22 cellular contexts compared by ENCODE assay signal in the genomic region with DNA sequence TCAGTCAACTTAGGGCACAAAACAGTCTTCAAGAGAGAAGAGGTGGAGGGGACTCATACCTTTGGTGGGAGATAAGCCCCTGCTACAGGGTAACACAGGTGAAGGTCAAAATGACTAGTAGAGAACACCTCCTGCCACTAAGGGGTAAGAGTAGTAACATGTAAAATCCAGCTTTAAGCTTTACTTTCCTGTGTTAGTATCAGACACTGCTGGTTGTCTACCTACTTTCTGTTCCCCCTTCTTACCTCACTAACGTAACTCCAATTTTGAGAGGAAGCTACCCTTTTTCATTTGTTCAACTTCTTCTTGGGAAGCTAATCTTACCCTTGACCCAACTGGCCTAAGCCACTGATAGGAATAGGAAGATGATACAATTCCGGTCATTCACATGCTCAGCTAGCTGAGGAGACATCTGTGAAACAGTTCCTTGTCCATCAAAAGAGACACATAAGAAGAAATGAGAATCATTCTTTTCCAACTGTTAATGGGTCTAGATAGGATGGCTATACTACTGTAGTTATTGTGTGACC.
"Had no signal": no experiment of that assay in that cellular context is flagged by ENCODE, and none has a peak within 500 bp of the region (broad histone marks: within the 10 kb centered on the region; RNA-seq: fewer than 3 reads in every experiment).

No MANE protein-coding gene starts in this region.

- H3K27me3 ChIP-seq: breast epithelium, gastrocnemius medialis, heart right ventricle, ovary, sigmoid colon, thyroid gland, uterus had no signal

- H3K4me3 ChIP-seq: breast epithelium, gastrocnemius medialis, heart right ventricle, ovary, sigmoid colon, thyroid gland, uterus had no signal

- DNase-seq: activated CD4-positive, alpha-beta T cell treated with anti-CD3 and anti-CD28 coated beads, Interleukin-2, amount 10 ng/mL, durations not matched to agents 7 days and 5 days; activated CD8-positive, alpha-beta memory T cell treated with anti-CD3 and anti-CD28 coated beads, Interleukin-2, amount 50 U/mL, for 4 hours; activated naive CD4-positive, alpha-beta T cell treated with anti-CD3 and anti-CD28 coated beads, Interleukin-2, amount 50 U/mL, for 16 hours; activated T-cell treated with anti-CD3 and anti-CD28 coated beads, Interleukin-2, amount 50 U/mL, for 4 hours; effector CD4-positive, alpha-beta T cell; gastrocnemius medialis; heart right ventricle; immature natural killer cell; kidney glomerular epithelial cell; mesendoderm; natural killer cell; ovary; sigmoid colon; stimulated activated CD4-positive, alpha-beta T cell treated with anti-CD3 and anti-CD28 coated beads, Interleukin-4, amount 100 ng/mL, for 4 hours; T-helper 1 cell; T-helper 9 cell; thyroid gland; uterus had no signal

- H3K36me3 ChIP-seq: breast epithelium, gastrocnemius medialis, heart right ventricle, ovary, sigmoid colon, thyroid gland, uterus had no signal

- H3K9me3 ChIP-seq: breast epithelium, gastrocnemius medialis, heart right ventricle, ovary, sigmoid colon, thyroid gland, uterus had no signal

- H3K27me3 Mint-ChIP-seq: activated CD4-positive, alpha-beta T cell treated with anti-CD3 and anti-CD28 coated beads, Interleukin-2, amount 10 ng/mL, durations not matched to agents 7 days and 5 days; stimulated activated memory B cell treated with anti-CD40 and anti-IgM and Interleukin-4, amounts not matched to agents 10 μg/mL and 1 μg/mL and 100 μg/mL, for 72 hours had no signal

- H3K27ac Mint-ChIP-seq: activated CD4-positive, alpha-beta T cell treated with anti-CD3 and anti-CD28 coated beads, Interleukin-2, amount 10 ng/mL, durations not matched to agents 7 days and 5 days; immature natural killer cell; natural killer cell; stimulated activated memory B cell treated with anti-CD40 and anti-IgM and Interleukin-4, amounts not matched to agents 10 μg/mL and 1 μg/mL and 100 μg/mL, for 72 hours had no signal

- H3K4me3 Mint-ChIP-seq: activated CD4-positive, alpha-beta T cell treated with anti-CD3 and anti-CD28 coated beads, Interleukin-2, amount 10 ng/mL, durations not matched to agents 7 days and 5 days; activated T-cell treated with anti-CD3 and anti-CD28 coated beads, Interleukin-2, amount 50 U/mL, for 4 hours; immature natural killer cell; natural killer cell; stimulated activated memory B cell treated with anti-CD40 and anti-IgM and Interleukin-4, amounts not matched to agents 10 μg/mL and 1 μg/mL and 100 μg/mL, for 72 hours had no signal

- H3K4me1 ChIP-seq: breast epithelium, gastrocnemius medialis, sigmoid colon, thyroid gland, uterus had no signal

- H3K27ac ChIP-seq: breast epithelium, gastrocnemius medialis, heart right ventricle, ovary, sigmoid colon, thyroid gland, uterus had no signal

- ATAC-seq: activated CD4-positive, CD25-positive, alpha-beta regulatory T cell treated with anti-CD3 and anti-CD28 coated beads, Interleukin-2, amount 50 U/mL, for 24 hours; activated T-cell treated with anti-CD3 and anti-CD28 coated beads, Interleukin-2, amount 50 U/mL, for 4 hours; esophagus mucosa; gastrocnemius medialis; natural killer cell; stimulated activated memory B cell treated with anti-CD40 and anti-IgM and Interleukin-4, amounts not matched to agents 10 μg/mL and 1 μg/mL and 100 μg/mL, for 72 hours had no signal

- H3K9me3 Mint-ChIP-seq: activated T-cell treated with anti-CD3 and anti-CD28 coated beads, Interleukin-2, amount 50 U/mL, for 4 hours; stimulated activated memory B cell treated with anti-CD40 and anti-IgM and Interleukin-4, amounts not matched to agents 10 μg/mL and 1 μg/mL and 100 μg/mL, for 72 hours had no signal
